ENCODE assay signal across 15 cellular contexts in genomic region chr11:30463266-30463665, GRCh38.
DNase-seq lines count a peak whose midpoint lies in the region; ATAC-seq and TF ChIP-seq lines count a peak whose summit lies in the region.
"Had no signal": no experiment of that assay in that cellular context is flagged by ENCODE, and none has a peak within 500 bp of the region (broad histone marks: within the 10 kb centered on the region; RNA-seq: fewer than 3 reads in every experiment).

No MANE protein-coding gene starts in this region.

- peak; percentile 70 for ATAC-seq in GM23338
- ATAC-seq in aorta (ENCODE audit: low FRiP score), result no peak
- no peak for ATAC-seq in HG03378 (IDR thresholded peaks at IDR 0.05; ENCODE audit: unreplicated experiment)

- H3K4me3 ChIP-seq in GM23338, result no peak overlapping the region
- H3K4me3 ChIP-seq in ascending aorta, result no peak overlapping the region
- H3K4me3 ChIP-seq in mesenchymal stem cell (ENCODE audit: insufficient read depth in 1 of 2, low read depth in 1 of 2, low read length in 2 of 2), result no peak overlapping the region
- no peak overlapping the region for H3K4me3 ChIP-seq in aorta (ENCODE audit: low read length in 2 of 2)
- H3K4me3 ChIP-seq: BLaER1 had no signal

- no peaks in the 10 kb centered on the region for H3K9me2 ChIP-seq in GM23338 (ENCODE audit: insufficient read depth)

- no peak overlapping the region for H3K14ac ChIP-seq in mesenchymal stem cell (ENCODE audit: low read length in 2 of 2)

- H3K4me3 Mint-ChIP-seq in GM23338 (no peak overlapping the region), Calu3 (ENCODE audit: low read depth, unreplicated experiment) (no peak overlapping the region)
- H3K4me3 Mint-ChIP-seq: CD14-positive monocyte; CD4-positive, alpha-beta memory T cell; H9 had no signal

- H3K36me3 ChIP-seq in GM23338 (ENCODE audit: insufficient read depth) (no peaks in the 10 kb centered on the region), ascending aorta (no peaks in the 10 kb centered on the region), mesenchymal stem cell (ENCODE audit: control insufficient read depth in 1 of 2, insufficient read depth in 2 of 2, low read depth in 1 of 2, low read length in 2 of 2) (no peaks in the 10 kb centered on the region), aorta (ENCODE audit: control insufficient read depth in 1 of 2, insufficient read depth in 2 of 2, low read length in 1 of 2) (no peaks in the 10 kb centered on the region)
- H3K36me3 ChIP-seq: BLaER1 had no signal

- peak overlapping the region; percentile 34 for H4K91ac ChIP-seq in mesenchymal stem cell (ENCODE audit: low read length)

- H3K79me2 ChIP-seq in GM23338 (replicated peaks; ENCODE audit: insufficient read depth), result no peaks in the 10 kb centered on the region

- intact Hi-C loops in ascending aorta (cut with DNase I) (no loop called here), aorta (cut with DNase I) (no loop called here), Calu3 (cut with micrococcal nuclease; ENCODE audit: unreplicated experiment) (no loop called here)

- no peak overlapping the region for H3K27ac ChIP-seq in GM23338 (ENCODE audit: low read depth)
- peak overlapping the region; percentile 73 to 78 for H3K27ac ChIP-seq in ascending aorta
- H3K27ac ChIP-seq in mesenchymal stem cell (ENCODE audit: low read length, poor library complexity, severe bottlenecking), result no peak overlapping the region
- H3K27ac ChIP-seq in aorta (ENCODE audit: low read depth in 1 of 2, low read length in 2 of 2), result peak overlapping the region; percentile 18 to 85
- H3K27ac ChIP-seq: BLaER1 had no signal

- H2BK12ac ChIP-seq in mesenchymal stem cell (ENCODE audit: low read length in 2 of 2), result no peak overlapping the region

- H3K9me3 Mint-ChIP-seq in GM23338, result no peaks in the 10 kb centered on the region
- H3K9me3 Mint-ChIP-seq in Calu3 (ENCODE audit: low read depth, unreplicated experiment), result no peaks in the 10 kb centered on the region
- H3K9me3 Mint-ChIP-seq: H9 had no signal

- no peaks in the 10 kb centered on the region for H3F3A ChIP-seq in GM23338 (replicated peaks; ENCODE audit: low read depth)

- H3K27me3 ChIP-seq in GM23338 (ENCODE audit: insufficient read depth), result no peaks in the 10 kb centered on the region
- H3K27me3 ChIP-seq in ascending aorta, result no peaks in the 10 kb centered on the region
- H3K27me3 ChIP-seq in mesenchymal stem cell (ENCODE audit: control insufficient read depth in 1 of 2, insufficient read depth in 1 of 2, low read length in 2 of 2), result no peaks in the 10 kb centered on the region
- H3K27me3 ChIP-seq in aorta (ENCODE audit: control insufficient read depth in 1 of 2, insufficient read depth in 2 of 2, low read length in 1 of 2), result no peaks in the 10 kb centered on the region
- H3K27me3 ChIP-seq: BLaER1 had no signal

- no peak overlapping the region for H3K9ac ChIP-seq in mesenchymal stem cell (ENCODE audit: low read length)
- H3K9ac ChIP-seq: BLaER1 had no signal

- H4K20me1 ChIP-seq in GM23338 (replicated peaks; ENCODE audit: insufficient read depth), result no peaks in the 10 kb centered on the region
- H4K20me1 ChIP-seq: BLaER1 had no signal

- H3K4me1 ChIP-seq in GM23338 (ENCODE audit: insufficient read depth) (peaks cover 37% of the 10 kb centered on the region), ascending aorta (peaks cover 5 to 39% of the 10 kb centered on the region in 2 donors), mesenchymal stem cell (ENCODE audit: control insufficient read depth, insufficient read depth, low read depth, low read length) (no peaks in the 10 kb centered on the region), aorta (ENCODE audit: control insufficient read depth in 1 of 2, insufficient read depth in 2 of 2, low read length in 2 of 2) (peaks cover 12 to 20% of the 10 kb centered on the region in 2 donors)
- H3K4me1 ChIP-seq: BLaER1 had no signal

- H3K36me3 Mint-ChIP-seq in GM23338 (ENCODE audit: low read depth), result no peaks in the 10 kb centered on the region
- H3K36me3 Mint-ChIP-seq in Calu3 (ENCODE audit: insufficient read depth, unreplicated experiment), result no peaks in the 10 kb centered on the region
- H3K36me3 Mint-ChIP-seq: CD14-positive monocyte; CD4-positive, alpha-beta memory T cell had no signal

- H3K4me2 ChIP-seq in GM23338, result peak overlapping the region; percentile 27; the same call in 1 of the 2 replicates
- H3K4me2 ChIP-seq in mesenchymal stem cell (ENCODE audit: low read length, poor library complexity, severe bottlenecking), result no peak overlapping the region
- H3K4me2 ChIP-seq: BLaER1 had no signal

- 69% methylated on average over 2 of the region's 2 CpGs for WGBS in mesenchymal stem cell
- 78 to 98% methylated on average over 2 of the region's 2 CpGs for WGBS in aorta, 2 donors

- no peak overlapping the region for H3K4ac ChIP-seq in mesenchymal stem cell (ENCODE audit: low read depth in 1 of 2, low read length in 2 of 2)

- no peak overlapping the region for H4K8ac ChIP-seq in mesenchymal stem cell (ENCODE audit: low read length)

- TF ChIP-seq CTCF in GM23338 (conservative IDR thresholded peaks at IDR 0.05; ENCODE audit: low read depth in 2 of 2) (no peak), ascending aorta (IDR thresholded peaks at IDR 0.05) (no peak), Calu3 (IDR thresholded peaks at IDR 0.05; ENCODE audit: unreplicated experiment) (no peak)

- H3K79me1 ChIP-seq in mesenchymal stem cell (replicated peaks; ENCODE audit: low read length, poor library complexity, severe bottlenecking), result no peaks in the 10 kb centered on the region

- peak; percentile 28 for DNase-seq in GM23338 (ENCODE audit: low spot score)
- no peak for DNase-seq in ascending aorta (ENCODE audit: low spot score in 2 of 2)
- DNase-seq in mesenchymal stem cell, result no peak
- DNase-seq in aorta, result no peak
- no peak for DNase-seq in activated naive CD4-positive, alpha-beta T cell (lab: John Stamatoyannopoulos, UW)
- no peak for DNase-seq in Calu3
- DNase-seq: 8988T; CD4-positive, alpha-beta memory T cell; DMS79 treated with DMSO at 0.1 percent for 48 hours; GF-D8; GOT3; H9 had no signal

- H3K27ac Mint-ChIP-seq in GM23338, result peak overlapping the region; percentile 90
- H3K27ac Mint-ChIP-seq in Calu3 (ENCODE audit: unreplicated experiment), result no peak overlapping the region
- H3K27ac Mint-ChIP-seq: CD14-positive monocyte; CD4-positive, alpha-beta memory T cell; H9 had no signal

- H2AK5ac ChIP-seq in mesenchymal stem cell (ENCODE audit: low read length, severe bottlenecking), result no peak overlapping the region

- no peaks in the 10 kb centered on the region for H3K9me3 ChIP-seq in ascending aorta
- no peaks in the 10 kb centered on the region for H3K9me3 ChIP-seq in mesenchymal stem cell (ENCODE audit: control insufficient read depth, low read length)
- no peaks in the 10 kb centered on the region for H3K9me3 ChIP-seq in aorta (ENCODE audit: control insufficient read depth, low read length)
- H3K9me3 ChIP-seq: BLaER1 had no signal

- H2BK5ac ChIP-seq in mesenchymal stem cell (ENCODE audit: low read depth, low read length, poor library complexity, severe bottlenecking), result no peak overlapping the region

- H3K27me3 Mint-ChIP-seq in GM23338 (ENCODE audit: insufficient read depth, low read depth, poor library complexity), result peaks cover 3% of the 10 kb centered on the region
- H3K27me3 Mint-ChIP-seq in Calu3 (ENCODE audit: unreplicated experiment), result no peaks in the 10 kb centered on the region

- no peak overlapping the region for H3K18ac ChIP-seq in mesenchymal stem cell (ENCODE audit: low read depth in 1 of 2, low read length in 2 of 2)

- H2AFZ ChIP-seq in GM23338 (no peak overlapping the region), mesenchymal stem cell (ENCODE audit: low read depth, low read length) (no peak overlapping the region)

- H2BK15ac ChIP-seq in mesenchymal stem cell (ENCODE audit: low read depth, poor library complexity, severe bottlenecking), result no peak overlapping the region

- H2BK120ac ChIP-seq in mesenchymal stem cell (ENCODE audit: low read depth, low read length), result no peak overlapping the region

- H3K4me1 Mint-ChIP-seq in GM23338, result peaks cover 34% of the 10 kb centered on the region
- H3K4me1 Mint-ChIP-seq in Calu3 (ENCODE audit: low read depth, unreplicated experiment), result no peaks in the 10 kb centered on the region
- H3K4me1 Mint-ChIP-seq: CD14-positive monocyte had no signal

- CTCF ChIA-PET in Calu3 (lab: Charles Lee), result no interaction called here

- H3K23ac ChIP-seq in mesenchymal stem cell (ENCODE audit: low read length in 2 of 2), result peak overlapping the region in 1 of 2 experiments; percentile 59

- no TSS peak for BruUV-seq in Calu3 (replicated peaks; lab: Mats Ljungman, UMichigan)

TF ChIP-seq in GM23338, 12 proteins besides CTCF, POLR2A, EP300 and RAD21:
- TF ChIP-seq, protein P1, sequence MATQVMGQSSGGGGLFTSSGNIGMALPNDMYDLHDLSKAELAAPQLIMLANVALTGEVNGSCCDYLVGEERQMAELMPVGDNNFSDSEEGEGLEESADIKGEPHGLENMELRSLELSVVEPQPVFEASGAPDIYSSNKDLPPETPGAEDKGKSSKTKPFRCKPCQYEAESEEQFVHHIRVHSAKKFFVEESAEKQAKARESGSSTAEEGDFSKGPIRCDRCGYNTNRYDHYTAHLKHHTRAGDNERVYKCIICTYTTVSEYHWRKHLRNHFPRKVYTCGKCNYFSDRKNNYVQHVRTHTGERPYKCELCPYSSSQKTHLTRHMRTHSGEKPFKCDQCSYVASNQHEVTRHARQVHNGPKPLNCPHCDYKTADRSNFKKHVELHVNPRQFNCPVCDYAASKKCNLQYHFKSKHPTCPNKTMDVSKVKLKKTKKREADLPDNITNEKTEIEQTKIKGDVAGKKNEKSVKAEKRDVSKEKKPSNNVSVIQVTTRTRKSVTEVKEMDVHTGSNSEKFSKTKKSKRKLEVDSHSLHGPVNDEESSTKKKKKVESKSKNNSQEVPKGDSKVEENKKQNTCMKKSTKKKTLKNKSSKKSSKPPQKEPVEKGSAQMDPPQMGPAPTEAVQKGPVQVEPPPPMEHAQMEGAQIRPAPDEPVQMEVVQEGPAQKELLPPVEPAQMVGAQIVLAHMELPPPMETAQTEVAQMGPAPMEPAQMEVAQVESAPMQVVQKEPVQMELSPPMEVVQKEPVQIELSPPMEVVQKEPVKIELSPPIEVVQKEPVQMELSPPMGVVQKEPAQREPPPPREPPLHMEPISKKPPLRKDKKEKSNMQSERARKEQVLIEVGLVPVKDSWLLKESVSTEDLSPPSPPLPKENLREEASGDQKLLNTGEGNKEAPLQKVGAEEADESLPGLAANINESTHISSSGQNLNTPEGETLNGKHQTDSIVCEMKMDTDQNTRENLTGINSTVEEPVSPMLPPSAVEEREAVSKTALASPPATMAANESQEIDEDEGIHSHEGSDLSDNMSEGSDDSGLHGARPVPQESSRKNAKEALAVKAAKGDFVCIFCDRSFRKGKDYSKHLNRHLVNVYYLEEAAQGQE (IDR thresholded peaks at IDR 0.05; ENCODE audit: unreplicated experiment), result no peak
- no peak for TF ChIP-seq CREB1 (CRISPR knock-in tag; IDR thresholded peaks at IDR 0.05; ENCODE audit: low read depth)

Comparison
In these comparisons a context has a peak if more than half of its experiments do, and no peak if none do; other contexts are left out.
1. H3K27ac ChIP-seq: peak in ascending aorta (2 of 2) and aorta (2 of 2); none in GM23338 (single experiment) and mesenchymal stem cell (single experiment).